In genomic region chrX:150573702-150574101, GRCh38 we compare ENCODE assay signal across 7 cellular contexts. TPM values are rescaled to one million over a fixed set of nuclear protein-coding genes. Genes with fewer than 3 reads are reported as not detected.
A peak's percentile ranks its signal among the peaks of the same experiment; 100 is the strongest.
DNase-seq lines count a peak whose midpoint lies in the region; ATAC-seq and TF ChIP-seq lines count a peak whose summit lies in the region.

No MANE protein-coding gene starts in this region.

- peak overlapping the region; percentile 67 for H3K4me3 Mint-ChIP-seq in activated CD4-positive, alpha-beta memory T cell treated with anti-CD3 and anti-CD28 coated beads for 36 hours
- peak overlapping the region; percentile 28 for H3K4me3 Mint-ChIP-seq in natural killer cell

- H3K27ac ChIP-seq in breast epithelium: no peak overlapping the region

- peaks cover 0 to 4% of the 10 kb centered on the region in 2 donors for H3K27me3 ChIP-seq in breast epithelium

- H3K27me3 Mint-ChIP-seq in activated CD4-positive, alpha-beta memory T cell treated with anti-CD3 and anti-CD28 coated beads for 36 hours: no peaks in the 10 kb centered on the region
- peaks cover 19 to 73% of the 10 kb centered on the region in 2 donors for H3K27me3 Mint-ChIP-seq in natural killer cell (ENCODE audit: low read depth in 2 of 2)

- no peaks in the 10 kb centered on the region for H3K9me3 ChIP-seq in breast epithelium

- no peak overlapping the region for H3K4me3 ChIP-seq in breast epithelium

- peaks cover 1% of the 10 kb centered on the region for H3K36me3 Mint-ChIP-seq in activated CD4-positive, alpha-beta memory T cell treated with anti-CD3 and anti-CD28 coated beads for 36 hours
- H3K36me3 Mint-ChIP-seq in natural killer cell: no peaks in the 10 kb centered on the region

- H3K4me1 Mint-ChIP-seq in activated CD4-positive, alpha-beta memory T cell treated with anti-CD3 and anti-CD28 coated beads for 36 hours (ENCODE audit: low read depth): peaks cover 82% of the 10 kb centered on the region
- H3K4me1 Mint-ChIP-seq in natural killer cell: peaks cover 31 to 37% of the 10 kb centered on the region in 2 donors

- DNase-seq in activated CD4-positive, alpha-beta memory T cell treated with anti-CD3 and anti-CD28 coated beads for 36 hours: peak; percentile 75
- peak; percentile 28 for DNase-seq in natural killer cell
- DNase-seq in NCI-H526 (lab: John Stamatoyannopoulos, UW): no peak
- no peak for DNase-seq in breast epithelium (ENCODE audit: low spot score in 2 of 2)

- H3K36me3 ChIP-seq in breast epithelium: no peaks in the 10 kb centered on the region

- no peaks in the 10 kb centered on the region for H3K9me3 Mint-ChIP-seq in activated CD4-positive, alpha-beta memory T cell treated with anti-CD3 and anti-CD28 coated beads for 36 hours
- H3K9me3 Mint-ChIP-seq in natural killer cell: no peaks in the 10 kb centered on the region

- peak; percentile 52 for ATAC-seq in GM18873 (IDR thresholded peaks at IDR 0.05; ENCODE audit: low FRiP score, unreplicated experiment)
- peak; percentile 46 for ATAC-seq in HG02610 (IDR thresholded peaks at IDR 0.05; ENCODE audit: unreplicated experiment)
- peak in 2 of 3 donors; percentile 27 to 67 for ATAC-seq in natural killer cell
- no peak for ATAC-seq in GM21515 (IDR thresholded peaks at IDR 0.05; ENCODE audit: unreplicated experiment)

- H3K4me1 ChIP-seq in breast epithelium: no peaks in the 10 kb centered on the region

- intact Hi-C loops in activated CD4-positive, alpha-beta memory T cell treated with anti-CD3 and anti-CD28 coated beads for 36 hours (cut with micrococcal nuclease): loop anchor here (2.0 to 10.0 kb wide), 6 partner anchors 95 to 821 kb away; partner anchors contain the start of genes EOLA2 and VMA21
- intact Hi-C loops in natural killer cell (cut with micrococcal nuclease) (no loop called here), breast epithelium (cut with DNase I; ENCODE audit: low total_unique reads) (no loop called here)

- CTCF ChIA-PET in activated CD4-positive, alpha-beta memory T cell treated with anti-CD3 and anti-CD28 coated beads for 36 hours (lab: Charles Lee): interaction anchor here (1.0 to 2.3 kb wide), 3 partner anchors 13 to 128 kb away, joined by 3 to 8 read pairs (median 4); no protein-coding TSS in a partner anchor

- POLR2A ChIA-PET in activated CD4-positive, alpha-beta memory T cell treated with anti-CD3 and anti-CD28 coated beads for 36 hours (lab: Charles Lee): interaction anchor here (0.8 to 2.0 kb wide), 2 partner anchors 91 to 119 kb away, joined by 3 to 7 read pairs; partner anchors contain the start of gene MTMR1

- no peak for TF ChIP-seq POLR2A in breast epithelium (IDR thresholded peaks at IDR 0.05)

- peak overlapping the region; percentile 97 for H3K27ac Mint-ChIP-seq in activated CD4-positive, alpha-beta memory T cell treated with anti-CD3 and anti-CD28 coated beads for 36 hours
- H3K27ac Mint-ChIP-seq in natural killer cell: no peak overlapping the region

- TF ChIP-seq CTCF in natural killer cell (IDR thresholded peaks at IDR 0.05) (no peak), breast epithelium (IDR thresholded peaks at IDR 0.05) (no peak)

RNA-seq across cellular contexts. Expression of gene MTM1, which starts 5.3 kb away (rescaled TPM):
- total RNA-seq in activated CD4-positive, alpha-beta memory T cell treated with anti-CD3 and anti-CD28 coated beads for 36 hours: 10 to 100 TPM; 24.4 to 24.6 TPM
- total RNA-seq in natural killer cell: 10 to 100 TPM in 1 of 3 donors, 1 to 10 TPM in 2; 4.8 to 16.6 (median 6.1) TPM
- total RNA-seq in breast epithelium: 10 to 100 TPM; 14.7 to 17.3 (median 14.7) TPM

Comparison
In these comparisons a context has a peak if more than half of its experiments do, and no peak if none do; other contexts are left out.
1. DNase-seq: peak in activated CD4-positive, alpha-beta memory T cell treated with anti-CD3 and anti-CD28 coated beads for 36 hours (single experiment) and natural killer cell (single experiment); none in NCI-H526 (0 of 2) and breast epithelium (0 of 2).